In genomic region chr4:158139086-158139485, GRCh38 we compare ENCODE assay signal across 14 cellular contexts. TPM values are rescaled to one million over a fixed set of nuclear protein-coding genes. Genes with fewer than 3 reads are reported as not detected.
"Had no signal": no experiment of that assay in that cellular context is flagged by ENCODE, and none has a peak within 500 bp of the region (broad histone marks: within the 10 kb centered on the region; RNA-seq: fewer than 3 reads in every experiment).

No MANE protein-coding gene starts in this region.

- H3K27me3 ChIP-seq: ascending aorta, gastrocnemius medialis, heart left ventricle, suprapubic skin had no signal

- H3K36me3 ChIP-seq: ascending aorta, gastrocnemius medialis, suprapubic skin had no signal

- H3K4me3 ChIP-seq: ascending aorta, gastrocnemius medialis, heart left ventricle, skin epidermis, suprapubic skin had no signal

- H3K36me3 Mint-ChIP-seq: natural killer cell treated with Interleukin-12 subunit alpha and Interleukin-12 subunit beta and Interleukin-15 and Interleukin-18, amount 100 ng/mL, for 72 hours had no signal

- DNase-seq: activated CD4-positive, CD25-positive, alpha-beta regulatory T cell treated with anti-CD3 and anti-CD28 coated beads, Interleukin-2, amount 50 U/mL, for 72 hours; activated naive CD4-positive, alpha-beta T cell; activated T-cell treated with anti-CD3 and anti-CD28 coated beads for 4 hours; dermis blood vessel endothelial cell; effector memory CD8-positive, alpha-beta T cell; gastrocnemius medialis; heart left ventricle; stimulated activated CD4-positive, alpha-beta T cell treated with anti-CD3 and anti-CD28 coated beads, Interleukin-4, amount 100 ng/mL, for 24 hours; stimulated activated naive CD4-positive, alpha-beta T cell treated with Interleukin-2 at 50 U/mL for 16 hours had no signal

- H3K4me1 ChIP-seq: gastrocnemius medialis, suprapubic skin had no signal

- H3K9me3 ChIP-seq: ascending aorta, gastrocnemius medialis, heart left ventricle, suprapubic skin had no signal

- H3K27ac Mint-ChIP-seq: effector memory CD8-positive, alpha-beta T cell; natural killer cell treated with Interleukin-12 subunit alpha and Interleukin-12 subunit beta and Interleukin-15 and Interleukin-18, amount 100 ng/mL, for 72 hours had no signal

- H3K27ac ChIP-seq: ascending aorta, epithelial cell of prostate, gastrocnemius medialis, skin epidermis, suprapubic skin had no signal

- ATAC-seq: effector memory CD8-positive, alpha-beta T cell; gastrocnemius medialis; natural killer cell treated with Interleukin-12 subunit alpha and Interleukin-12 subunit beta and Interleukin-15 and Interleukin-18, amount 100 ng/mL, for 72 hours had no signal

RNA-seq across cellular contexts. Expression of gene GASK1B, which starts 33.7 kb away (rescaled TPM):
- total RNA-seq: natural killer cell treated with Interleukin-12 subunit alpha and Interleukin-12 subunit beta and Interleukin-15 and Interleukin-18, amount 100 ng/mL, for 72 hours had no signal
